ENCODE assay signal across 9 cellular contexts in the genomic region with DNA sequence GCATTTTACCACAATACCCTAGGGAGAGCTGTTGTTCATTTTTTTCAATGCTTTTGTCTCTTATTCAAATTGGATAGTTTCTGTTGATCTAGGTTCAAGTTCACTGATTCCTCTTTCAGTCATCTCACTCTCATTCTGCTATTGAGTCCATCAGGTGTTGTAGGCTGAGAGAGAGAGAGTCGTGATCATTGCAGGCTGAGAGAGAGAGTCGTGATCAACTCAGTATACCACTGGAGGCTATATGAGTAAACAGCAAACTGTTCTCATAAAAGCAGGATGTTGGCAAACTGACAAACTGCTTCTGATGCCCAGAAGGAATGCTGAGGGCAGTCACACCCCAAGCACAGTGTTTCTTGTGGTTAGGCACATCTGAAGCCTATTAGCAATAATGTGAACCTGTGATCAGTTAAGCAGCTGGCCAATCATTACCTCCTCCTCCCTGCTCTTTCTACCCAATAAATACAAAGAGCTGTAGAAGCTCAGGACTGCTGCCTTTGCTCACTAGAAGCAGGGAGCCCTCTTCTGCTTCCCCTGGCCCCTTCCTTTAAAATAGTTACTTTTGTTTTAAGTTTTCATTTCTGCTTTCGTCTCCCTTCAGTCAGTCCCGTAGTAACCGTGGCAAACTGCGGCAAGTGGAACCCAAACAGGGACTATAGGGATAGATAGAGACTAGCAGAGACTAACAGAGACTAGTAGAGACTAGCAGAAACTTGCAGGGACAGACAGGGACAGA.
DNase-seq lines count a peak whose midpoint lies in the region; ATAC-seq and TF ChIP-seq lines count a peak whose summit lies in the region.
"Had no signal": no experiment of that assay in that cellular context is flagged by ENCODE, and none has a peak within 500 bp of the region (broad histone marks: within the 10 kb centered on the region; RNA-seq: fewer than 3 reads in every experiment).

No MANE protein-coding gene starts in this region.

- no peaks in the 10 kb centered on the region for H3K9me3 ChIP-seq in MG63
- no peaks in the 10 kb centered on the region for H3K9me3 ChIP-seq in prostate gland

- no peak for TF ChIP-seq CTCF in prostate gland (IDR thresholded peaks at IDR 0.05)

- H3K27ac ChIP-seq in prostate gland: no peak overlapping the region

- H3K27me3 ChIP-seq in MG63: no peaks in the 10 kb centered on the region
- no peaks in the 10 kb centered on the region for H3K27me3 ChIP-seq in prostate gland (replicated peaks; ENCODE audit: insufficient read depth)

- TF ChIP-seq POLR2A in GM18505 (IDR thresholded peaks at IDR 0.05; ENCODE audit: borderline replicate concordance, extremely low read depth, insufficient read depth, insufficient read length): no peak
- no peak for TF ChIP-seq POLR2A in prostate gland (IDR thresholded peaks at IDR 0.05)

- H3K4me1 ChIP-seq in prostate gland (replicated peaks): no peaks in the 10 kb centered on the region

- peak; percentile 95 for ATAC-seq in GM18858 (IDR thresholded peaks at IDR 0.05; ENCODE audit: unreplicated experiment)
- peak; percentile 76 for ATAC-seq in HG02571 (IDR thresholded peaks at IDR 0.05; ENCODE audit: unreplicated experiment)
- no peak for ATAC-seq in GM18505 (IDR thresholded peaks at IDR 0.05; ENCODE audit: unreplicated experiment)

- WGBS in prostate gland: 64% methylated on average over 6 of the region's 6 CpGs

- intact Hi-C loops in prostate gland (cut with DNase I): no loop called here

- no peak overlapping the region for H3K4me3 ChIP-seq in MG63
- no peak overlapping the region for H3K4me3 ChIP-seq in prostate gland

- no peaks in the 10 kb centered on the region for H3K36me3 ChIP-seq in MG63
- no peaks in the 10 kb centered on the region for H3K36me3 ChIP-seq in prostate gland

- DNase-seq in MG63 (peak; percentile 17), glomerular visceral epithelial cell (ENCODE audit: extremely low spot score) (peak; percentile 50), DMS114 treated with DMSO at 0.1 percent for 48 hours (lab: John Stamatoyannopoulos, UW; ENCODE audit: unreplicated experiment) (no peak), prostate gland (ENCODE audit: low spot score) (no peak)
- no peak for DNase-seq in stimulated activated CD4-positive, alpha-beta T cell treated with anti-CD3 and anti-CD28 coated beads, Interleukin-2, amount 100 ng/mL, for 48 hours
- DNase-seq: stimulated activated naive CD4-positive, alpha-beta T cell treated with Interleukin-2 at 50 U/mL for 16 hours had no signal

Comparison
In these comparisons a context has a peak if more than half of its experiments do, and no peak if none do; other contexts are left out.
1. DNase-seq: peak in MG63 (single experiment) and glomerular visceral epithelial cell (single experiment); none in DMS114 treated with DMSO at 0.1 percent for 48 hours (single experiment), stimulated activated CD4-positive, alpha-beta T cell treated with anti-CD3 and anti-CD28 coated beads, Interleukin-2, amount 100 ng/mL, for 48 hours (0 of 2) and prostate gland (single experiment).